In genomic region chr5:172187118-172188032, GRCh38 we compare ENCODE assay signal across 8 cellular contexts. TPM values are rescaled to one million over a fixed set of nuclear protein-coding genes. Genes with fewer than 3 reads are reported as not detected.
DNase-seq lines count a peak whose midpoint lies in the region; ATAC-seq and TF ChIP-seq lines count a peak whose summit lies in the region.

No MANE protein-coding gene starts in this region.

- H3K4me3 ChIP-seq in MG63, result peak overlapping the region; percentile 91

- TF ChIP-seq CTCF in GM10266 (IDR thresholded peaks at IDR 0.05; ENCODE audit: control insufficient read depth, insufficient read depth, low read depth, missing control alignments), result no peak
- no peak for TF ChIP-seq CTCF in activated B cell treated with CpG ODN at 0.5 μM for 24 hours (IDR thresholded peaks at IDR 0.05)

- H3K4me3 Mint-ChIP-seq in activated B cell treated with CpG ODN at 0.5 μM for 24 hours, result peak overlapping the region; percentile 100
- H3K4me3 Mint-ChIP-seq in central memory CD8-positive, alpha-beta T cell, result peak overlapping the region; percentile 100

- no peaks in the 10 kb centered on the region for H3K27me3 ChIP-seq in MG63

- DNase-seq in GM10266 (ENCODE audit: extremely low spot score) (peak; percentile 75), HCEC 1CT (peak; percentile 81), MG63 (peak; percentile 85), activated B cell treated with CpG ODN at 0.5 μM for 24 hours (peak; percentile 61), left colon (peak; percentile 76 to 82)
- peak; percentile 44 to 52 for DNase-seq in central memory CD8-positive, alpha-beta T cell (ENCODE audit: low spot score in 2 of 2)
- peak; percentile 53 to 71 for DNase-seq in stimulated activated CD4-positive, alpha-beta T cell treated with anti-CD3 and anti-CD28 coated beads, Interleukin-4, amount 100 ng/mL, for 48 hours (ENCODE audit: low read depth in 2 of 2)

- CTCF ChIA-PET in activated B cell treated with CpG ODN at 0.5 μM for 24 hours (lab: Charles Lee), result interaction anchor here (0.7 to 5.7 kb wide), 14 partner anchors 9 to 275 kb away, joined by 3 to 94 read pairs (median 6); partner anchors contain the start of genes FBXW11 and UBTD2

- no peaks in the 10 kb centered on the region for H3K9me3 Mint-ChIP-seq in activated B cell treated with CpG ODN at 0.5 μM for 24 hours
- no peaks in the 10 kb centered on the region for H3K9me3 Mint-ChIP-seq in central memory CD8-positive, alpha-beta T cell

- intact Hi-C loops in activated B cell treated with CpG ODN at 0.5 μM for 24 hours (cut with micrococcal nuclease), result loop anchor here (1.0 to 10.0 kb wide), 16 partner anchors 8 to 869 kb away; partner anchors contain the start of genes CREBRF, DUSP1, FBXW11 and NPM1
- intact Hi-C loops in left colon (cut with DNase I, micrococcal nuclease), result loop anchor here (5.0 to 10.0 kb wide), 2 partner anchors 73 to 80 kb away; no protein-coding TSS in a partner anchor

- ATAC-seq in activated B cell treated with CpG ODN at 0.5 μM for 24 hours (ENCODE audit: low read depth) (peak; percentile 38), left colon (peak; percentile 61), GM18519 (IDR thresholded peaks at IDR 0.05; ENCODE audit: low FRiP score, unreplicated experiment) (no peak)
- ATAC-seq in central memory CD8-positive, alpha-beta T cell (replicated peaks; ENCODE audit: extremely low read depth, poor library complexity, severe bottlenecking), result peak; percentile 39

- peak overlapping the region; percentile 97 for H3K27ac Mint-ChIP-seq in activated B cell treated with CpG ODN at 0.5 μM for 24 hours
- peak overlapping the region; percentile 95 for H3K27ac Mint-ChIP-seq in central memory CD8-positive, alpha-beta T cell (ENCODE audit: low read depth)

- POLR2A ChIA-PET in activated B cell treated with CpG ODN at 0.5 μM for 24 hours (lab: Charles Lee), result interaction anchor here (0.6 to 8.4 kb wide), 23 partner anchors 8 to 1541 kb away, joined by 3 to 184 read pairs (median 5); partner anchors contain the start of genes ATP6V0E1, FBXW11, NPM1 and UBTD2

- H3K36me3 ChIP-seq in MG63, result no peaks in the 10 kb centered on the region

- peaks cover 52% of the 10 kb centered on the region for H3K4me1 Mint-ChIP-seq in activated B cell treated with CpG ODN at 0.5 μM for 24 hours
- H3K4me1 Mint-ChIP-seq in central memory CD8-positive, alpha-beta T cell, result peaks cover 32% of the 10 kb centered on the region

- H3K36me3 Mint-ChIP-seq in activated B cell treated with CpG ODN at 0.5 μM for 24 hours (ENCODE audit: low read depth), result peaks cover 32% of the 10 kb centered on the region
- H3K36me3 Mint-ChIP-seq in central memory CD8-positive, alpha-beta T cell (ENCODE audit: insufficient read depth), result peaks cover 42% of the 10 kb centered on the region

- H3K27me3 Mint-ChIP-seq in activated B cell treated with CpG ODN at 0.5 μM for 24 hours, result no peaks in the 10 kb centered on the region
- no peaks in the 10 kb centered on the region for H3K27me3 Mint-ChIP-seq in central memory CD8-positive, alpha-beta T cell

- H3K9me3 ChIP-seq in MG63, result no peaks in the 10 kb centered on the region

RNA-seq across cellular contexts. Expression of gene STK10, which starts 0.6 kb away (rescaled TPM):
- 8.0 and 8.4 TPM in 2 replicates for total RNA-seq in MG63 (2014; rRNA removed; shearing (Covaris generic); ENCODE audit: low replicate concordance)
- 233 and 276 TPM in 2 replicates for total RNA-seq in activated B cell treated with CpG ODN at 0.5 μM for 24 hours
- total RNA-seq in left colon, result 10 to 100 TPM; 32.6 to 35.7 TPM

RNA-seq across cellular contexts. Expression of gene EFCAB9, which starts 6.6 kb away (rescaled TPM):
- total RNA-seq in MG63 (2014; rRNA removed; shearing (Covaris generic); ENCODE audit: low replicate concordance), result not detected in 2 replicates
- total RNA-seq in activated B cell treated with CpG ODN at 0.5 μM for 24 hours, result not detected in 2 replicates
- not detected for total RNA-seq in left colon
